9 cellular contexts compared by ENCODE assay signal in the genomic region with DNA sequence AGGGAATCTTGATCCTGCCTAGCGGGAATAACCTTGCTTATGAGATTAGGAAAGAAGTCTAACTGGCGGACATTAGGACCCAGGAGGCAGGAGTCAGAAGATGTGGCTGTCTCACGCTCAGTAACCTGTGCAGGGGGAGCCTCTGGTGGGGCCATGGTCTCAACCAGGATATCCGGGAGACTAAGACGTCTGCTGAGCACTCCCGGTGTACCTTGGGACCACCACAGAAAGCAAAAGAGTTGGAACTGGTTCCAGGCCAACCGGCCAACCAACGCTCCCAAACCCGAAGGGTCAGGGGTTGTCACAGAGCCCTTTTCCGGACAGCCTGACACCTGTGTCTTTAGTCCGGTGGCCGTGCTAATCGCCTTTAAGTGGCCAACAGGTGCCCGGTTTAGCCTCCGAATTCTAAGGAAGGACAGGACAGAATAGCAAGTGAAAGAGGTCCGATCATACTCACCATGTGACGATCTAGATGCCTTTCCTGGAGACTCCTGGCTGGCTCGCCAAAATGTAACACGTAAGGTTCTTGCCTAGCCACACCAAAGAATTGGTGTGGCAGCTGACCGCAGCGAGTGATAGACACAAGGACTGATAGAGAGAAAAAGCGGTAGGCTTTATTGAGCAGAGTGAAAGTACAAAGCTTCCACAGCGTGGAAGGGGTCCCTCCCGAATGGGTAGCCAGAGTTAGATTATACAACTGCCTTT.
DNase-seq lines count a peak whose midpoint lies in the region; ATAC-seq lines count a peak whose summit lies in the region.
"Had no signal": no experiment of that assay in that cellular context is flagged by ENCODE, and none has a peak within 500 bp of the region (broad histone marks: within the 10 kb centered on the region; RNA-seq: fewer than 3 reads in every experiment).

No MANE protein-coding gene starts in this region.

- H3K9me3 Mint-ChIP-seq in T-cell = peaks cover 0 to 4% (median 0%) of the 10 kb centered on the region in 3 donors

- no peaks in the 10 kb centered on the region for H3K36me3 Mint-ChIP-seq in T-cell

- no peaks in the 10 kb centered on the region for H3K9me3 ChIP-seq in right cardiac atrium (ENCODE audit: control insufficient read depth, low read length)
- H3K9me3 ChIP-seq in skeletal muscle tissue (ENCODE audit: control insufficient read depth in 3 of 3, low read length in 3 of 3) = no peaks in the 10 kb centered on the region

- DNase-seq in NCI-H2029 (lab: John Stamatoyannopoulos, UW) = peak; percentile 14
- DNase-seq in NCI-H2029 treated with DMSO at 0.1 percent for 48 hours (lab: John Stamatoyannopoulos, UW) = no peak
- DNase-seq in T-cell = peak in 29 of 34 experiments; percentile 1 to 33 (median 12)
- DNase-seq in right cardiac atrium = no peak
- DNase-seq in pons (ENCODE audit: low spot score) = no peak
- DNase-seq in hepatic stellate cell (ENCODE audit: low spot score) = no peak

- POLR2A ChIA-PET in T-cell (lab: Charles Lee) = no interaction called here

- no peaks in the 10 kb centered on the region for H3K4me1 ChIP-seq in right cardiac atrium (ENCODE audit: control insufficient read depth, insufficient read depth, low read length)
- H3K4me1 ChIP-seq in skeletal muscle tissue (ENCODE audit: control insufficient read depth in 3 of 3, insufficient read depth in 3 of 3, low read length in 3 of 3) = no peaks in the 10 kb centered on the region

- H3K4me1 Mint-ChIP-seq in T-cell = peaks cover 0 to 6% (median 2%) of the 10 kb centered on the region in 3 donors

- H3K4me3 Mint-ChIP-seq in T-cell = no peak overlapping the region

- CTCF ChIA-PET in T-cell (lab: Charles Lee) = no interaction called here

- H3K27ac ChIP-seq in right cardiac atrium (ENCODE audit: low read length) (no peak overlapping the region), skeletal muscle tissue (ENCODE audit: low read depth, low read length) (no peak overlapping the region)
- H3K27ac ChIP-seq: C4-2B had no signal

- no peak overlapping the region for H3K27ac Mint-ChIP-seq in T-cell

- 51% methylated on average over 24 of the region's 24 CpGs for WGBS in right cardiac atrium

- H3K9ac ChIP-seq in skeletal muscle tissue (ENCODE audit: low read depth in 1 of 3, low read length in 3 of 3) = peak overlapping the region in 2 of 3 donors; percentile 26 to 40

- peaks cover under 1 to 7% of the 10 kb centered on the region in 2 donors for H3K27me3 Mint-ChIP-seq in T-cell

- no peaks in the 10 kb centered on the region for H3K36me3 ChIP-seq in skeletal muscle tissue (ENCODE audit: control insufficient read depth in 3 of 3, insufficient read depth in 3 of 3, low read length in 3 of 3)

- peak overlapping the region; percentile 3 for H3K4me3 ChIP-seq in right cardiac atrium (ENCODE audit: low read length)
- peak overlapping the region; percentile 44 to 65 (median 63) for H3K4me3 ChIP-seq in skeletal muscle tissue (ENCODE audit: low read length in 3 of 3)

- ATAC-seq in HG02885 (IDR thresholded peaks at IDR 0.05; ENCODE audit: poor library complexity, unreplicated experiment) (peak; percentile 92), T-cell (replicated peaks in 1 of 4) (peak; percentile 62 to 88 (median 70)), right cardiac atrium (no peak)

- intact Hi-C loops in right cardiac atrium (cut with DNase I) = no loop called here

- no peaks in the 10 kb centered on the region for H3K27me3 ChIP-seq in right cardiac atrium (ENCODE audit: control insufficient read depth, insufficient read depth)
- no peaks in the 10 kb centered on the region for H3K27me3 ChIP-seq in skeletal muscle tissue (ENCODE audit: control insufficient read depth in 3 of 3, insufficient read depth in 3 of 3, low read length in 3 of 3)

Comparison
In these comparisons a context has a peak if more than half of its experiments do, and no peak if none do; other contexts are left out.
1. DNase-seq: peak in NCI-H2029 (single experiment) and T-cell (29 of 34); none in NCI-H2029 treated with DMSO at 0.1 percent for 48 hours (single experiment), right cardiac atrium (0 of 3), pons (single experiment) and hepatic stellate cell (single experiment).
2. ATAC-seq: peak in HG02885 (single experiment) and T-cell (4 of 4); none in right cardiac atrium (0 of 2).